ENCODE assay signal across 14 cellular contexts in genomic region chr2:166653185-166653813, GRCh38.
DNase-seq lines count a peak whose midpoint lies in the region; ATAC-seq and TF ChIP-seq lines count a peak whose summit lies in the region.
"Had no signal": no experiment of that assay in that cellular context is flagged by ENCODE, and none has a peak within 500 bp of the region (broad histone marks: within the 10 kb centered on the region; RNA-seq: fewer than 3 reads in every experiment).

No MANE protein-coding gene starts in this region.

- no peaks in the 10 kb centered on the region for H3K36me3 Mint-ChIP-seq in activated CD8-positive, alpha-beta T cell treated with anti-CD3 and anti-CD28 coated beads for 36 hours (ENCODE audit: low read depth)
- H3K36me3 Mint-ChIP-seq: memory B cell had no signal

- no peaks in the 10 kb centered on the region for H3K9me3 Mint-ChIP-seq in activated CD8-positive, alpha-beta T cell treated with anti-CD3 and anti-CD28 coated beads for 36 hours

- no peak for TF ChIP-seq CTCF in MM.1S (IDR thresholded peaks at IDR 0.05; ENCODE audit: low read length)
- TF ChIP-seq CTCF in activated CD8-positive, alpha-beta T cell treated with anti-CD3 and anti-CD28 coated beads for 36 hours (IDR thresholded peaks at IDR 0.05), result no peak

- H3K27ac ChIP-seq in MM.1S (ENCODE audit: low read length), result no peak overlapping the region
- H3K27ac ChIP-seq: BLaER1, stomach had no signal

- H3K4me3 ChIP-seq in adipocyte (ENCODE audit: low read length) (no peak overlapping the region), MM.1S (ENCODE audit: low read length) (no peak overlapping the region)
- H3K4me3 ChIP-seq: BLaER1, stomach had no signal

- H3K4me2 ChIP-seq in MM.1S (ENCODE audit: low read depth, low read length), result no peak overlapping the region
- H3K4me2 ChIP-seq: BLaER1 had no signal

- no peak overlapping the region for H3K4me3 Mint-ChIP-seq in activated CD8-positive, alpha-beta T cell treated with anti-CD3 and anti-CD28 coated beads for 36 hours
- H3K4me3 Mint-ChIP-seq: memory B cell had no signal

- DNase-seq in HT1080 (ENCODE audit: low read depth), result peak; percentile 61
- DNase-seq in NCI-H226, result peak; percentile 75
- peak; percentile 22 for DNase-seq in adipocyte (ENCODE audit: low read depth)
- peak; percentile 71 for DNase-seq in iris pigment epithelial cell (ENCODE audit: low read depth)
- DNase-seq in MM.1S, result no peak
- no peak for DNase-seq in activated effector memory CD4-positive, alpha-beta T cell treated with Interleukin-2 at 50 U/mL for 16 hours
- DNase-seq in activated CD8-positive, alpha-beta T cell treated with anti-CD3 and anti-CD28 coated beads for 36 hours, result no peak
- DNase-seq: activated CD4-positive, alpha-beta T cell treated with anti-CD3 and anti-CD28 coated beads for 48 hours; activated T-cell treated with anti-CD3 and anti-CD28 coated beads, Interleukin-2, amount 50 U/mL, for 1 hour; Karpas-422; stomach had no signal

- H3K27me3 ChIP-seq in adipocyte (replicated peaks; ENCODE audit: control insufficient read depth, insufficient read depth, low read length) (no peaks in the 10 kb centered on the region), MM.1S (replicated peaks; ENCODE audit: insufficient read depth, low read length) (no peaks in the 10 kb centered on the region)
- H3K27me3 ChIP-seq: BLaER1, stomach had no signal

- ATAC-seq in activated CD8-positive, alpha-beta T cell treated with anti-CD3 and anti-CD28 coated beads for 36 hours, result no peak
- no peak for ATAC-seq in GM21717 (IDR thresholded peaks at IDR 0.05; ENCODE audit: unreplicated experiment)

- no peaks in the 10 kb centered on the region for H3K27me3 Mint-ChIP-seq in activated CD8-positive, alpha-beta T cell treated with anti-CD3 and anti-CD28 coated beads for 36 hours
- H3K27me3 Mint-ChIP-seq: memory B cell had no signal

- POLR2A ChIA-PET in activated CD8-positive, alpha-beta T cell treated with anti-CD3 and anti-CD28 coated beads for 36 hours (lab: Charles Lee), result no interaction called here

- no peaks in the 10 kb centered on the region for H3K4me1 ChIP-seq in adipocyte (ENCODE audit: control insufficient read depth, insufficient read depth, low read length)
- no peaks in the 10 kb centered on the region for H3K4me1 ChIP-seq in MM.1S (ENCODE audit: low read length)
- H3K4me1 ChIP-seq: BLaER1 had no signal

- H3K9ac ChIP-seq in adipocyte (ENCODE audit: low read length) (no peak overlapping the region), MM.1S (ENCODE audit: low read length) (no peak overlapping the region)
- H3K9ac ChIP-seq: BLaER1 had no signal

- H3K9me3 ChIP-seq in adipocyte (ENCODE audit: control insufficient read depth, low read length) (peaks cover 7% of the 10 kb centered on the region), MM.1S (replicated peaks; ENCODE audit: insufficient read depth, low read length) (no peaks in the 10 kb centered on the region)
- H3K9me3 ChIP-seq: BLaER1, stomach had no signal

- CTCF ChIA-PET in activated CD8-positive, alpha-beta T cell treated with anti-CD3 and anti-CD28 coated beads for 36 hours (lab: Charles Lee), result no interaction called here

- intact Hi-C loops in activated CD8-positive, alpha-beta T cell treated with anti-CD3 and anti-CD28 coated beads for 36 hours (cut with micrococcal nuclease), result no loop called here

- H3K9me2 ChIP-seq in MM.1S (replicated peaks; ENCODE audit: insufficient read depth, low read length), result no peaks in the 10 kb centered on the region

- no peak overlapping the region for H3K27ac Mint-ChIP-seq in activated CD8-positive, alpha-beta T cell treated with anti-CD3 and anti-CD28 coated beads for 36 hours
- H3K27ac Mint-ChIP-seq: memory B cell had no signal

- no peaks in the 10 kb centered on the region for H3F3A ChIP-seq in MM.1S (ENCODE audit: insufficient read depth, low read length)

- no peaks in the 10 kb centered on the region for H4K20me1 ChIP-seq in MM.1S (ENCODE audit: insufficient read depth, low read length)
- H4K20me1 ChIP-seq: BLaER1 had no signal

- no peak overlapping the region for H2AFZ ChIP-seq in MM.1S (ENCODE audit: low read length)

- H3K4me1 Mint-ChIP-seq in activated CD8-positive, alpha-beta T cell treated with anti-CD3 and anti-CD28 coated beads for 36 hours (ENCODE audit: low read depth), result no peaks in the 10 kb centered on the region
- H3K4me1 Mint-ChIP-seq: memory B cell had no signal

- no peaks in the 10 kb centered on the region for H3K79me2 ChIP-seq in MM.1S (ENCODE audit: low read length)

- no peaks in the 10 kb centered on the region for H3K36me3 ChIP-seq in adipocyte (ENCODE audit: control insufficient read depth, insufficient read depth, low read length, severe bottlenecking)
- H3K36me3 ChIP-seq in MM.1S (replicated peaks; ENCODE audit: insufficient read depth, low read length), result no peaks in the 10 kb centered on the region
- H3K36me3 ChIP-seq: BLaER1, stomach had no signal

Comparison
In these comparisons a context has a peak if more than half of its experiments do, and no peak if none do; other contexts are left out.
1. DNase-seq: peak in HT1080 (single experiment), NCI-H226 (single experiment), adipocyte (single experiment) and iris pigment epithelial cell (single experiment); none in MM.1S (single experiment), activated effector memory CD4-positive, alpha-beta T cell treated with Interleukin-2 at 50 U/mL for 16 hours (single experiment) and activated CD8-positive, alpha-beta T cell treated with anti-CD3 and anti-CD28 coated beads for 36 hours (single experiment).